Comparison of ENCODE assay signal across 9 cellular contexts in genomic region chr1:25503551-25504426, GRCh38. TPM values are rescaled to one million over a fixed set of nuclear protein-coding genes. Genes with fewer than 3 reads are reported as not detected.
A peak's percentile ranks its signal among the peaks of the same experiment; 100 is the strongest.
DNase-seq lines count a peak whose midpoint lies in the region; ATAC-seq and TF ChIP-seq lines count a peak whose summit lies in the region.
"Had no signal": no experiment of that assay in that cellular context is flagged by ENCODE, and none has a peak within 500 bp of the region (broad histone marks: within the 10 kb centered on the region; RNA-seq: fewer than 3 reads in every experiment).

No MANE protein-coding gene starts in this region.

- no peaks in the 10 kb centered on the region for H3K27me3 ChIP-seq in tibial artery

- TF ChIP-seq CTCF in LNCAP (IDR thresholded peaks at IDR 0.05), result peak; percentile 34; the same call in 1 of the 2 replicates
- TF ChIP-seq CTCF in nephron (IDR thresholded peaks at IDR 0.05; ENCODE audit: unreplicated experiment in 3 of 3), result peak; percentile 39 to 51 (median 41)
- peak; percentile 50 to 55 for TF ChIP-seq CTCF in tibial artery (IDR thresholded peaks at IDR 0.05)

- H3K9me3 ChIP-seq in tibial artery, result no peaks in the 10 kb centered on the region

- H3K4me3 ChIP-seq in tibial artery, result no peak overlapping the region
- H3K4me3 ChIP-seq: SK-N-MC had no signal

- no peak overlapping the region for H3K27ac Mint-ChIP-seq in activated CD4-positive, alpha-beta T cell treated with anti-CD3 and anti-CD28 coated beads, Interleukin-2, amount 10 ng/mL, durations not matched to agents 7 days and 5 days
- H3K27ac Mint-ChIP-seq in nephron, result no peak overlapping the region

- ATAC-seq in HG02588 (IDR thresholded peaks at IDR 0.05; ENCODE audit: unreplicated experiment), result no peak
- ATAC-seq in HG02885 (IDR thresholded peaks at IDR 0.05; ENCODE audit: poor library complexity, unreplicated experiment), result no peak

- H3K4me1 ChIP-seq in tibial artery, result peaks cover 6 to 73% (median 58%) of the 10 kb centered on the region in 4 donors

- H3K36me3 Mint-ChIP-seq in activated CD4-positive, alpha-beta T cell treated with anti-CD3 and anti-CD28 coated beads, Interleukin-2, amount 10 ng/mL, durations not matched to agents 7 days and 5 days (ENCODE audit: low read depth), result peaks cover 5% of the 10 kb centered on the region
- H3K36me3 Mint-ChIP-seq in nephron (ENCODE audit: low read depth), result peaks cover 20% of the 10 kb centered on the region

- peak overlapping the region; percentile 43 to 73 for H3K27ac ChIP-seq in tibial artery
- H3K27ac ChIP-seq: SK-N-MC had no signal

- CTCF ChIA-PET in activated CD4-positive, alpha-beta T cell treated with anti-CD3 and anti-CD28 coated beads, Interleukin-2, amount 10 ng/mL, durations not matched to agents 7 days and 5 days (lab: Charles Lee), result interaction anchor here (0.6 to 1.8 kb wide), 5 partner anchors 9 to 288 kb away, joined by 3 to 5 read pairs (median 3); no protein-coding TSS in a partner anchor

- DNase-seq in DMS153 (lab: John Stamatoyannopoulos, UW) (peak; percentile 37), tibial artery (peak in 1 of 2 donors; percentile 79)
- peak; percentile 80 for DNase-seq in activated CD4-positive, alpha-beta T cell treated with anti-CD3 and anti-CD28 coated beads, Interleukin-2, amount 10 ng/mL, durations not matched to agents 7 days and 5 days
- DNase-seq in effector CD4-positive, alpha-beta T cell, result peak; percentile 64

- POLR2A ChIA-PET in activated CD4-positive, alpha-beta T cell treated with anti-CD3 and anti-CD28 coated beads, Interleukin-2, amount 10 ng/mL, durations not matched to agents 7 days and 5 days (lab: Charles Lee), result no interaction called here

- intact Hi-C loops in tibial artery (cut with DNase I; ENCODE audit: low total_unique reads), result no loop called here

- no peak overlapping the region for H3K4me3 Mint-ChIP-seq in activated CD4-positive, alpha-beta T cell treated with anti-CD3 and anti-CD28 coated beads, Interleukin-2, amount 10 ng/mL, durations not matched to agents 7 days and 5 days
- no peak overlapping the region for H3K4me3 Mint-ChIP-seq in nephron

- no peaks in the 10 kb centered on the region for H3K9me3 Mint-ChIP-seq in activated CD4-positive, alpha-beta T cell treated with anti-CD3 and anti-CD28 coated beads, Interleukin-2, amount 10 ng/mL, durations not matched to agents 7 days and 5 days
- H3K9me3 Mint-ChIP-seq in nephron, result peaks cover 10% of the 10 kb centered on the region

- H3K36me3 ChIP-seq in tibial artery, result peaks cover 0 to 5% (median 0%) of the 10 kb centered on the region in 3 donors

- peaks cover 2% of the 10 kb centered on the region for H3K27me3 Mint-ChIP-seq in activated CD4-positive, alpha-beta T cell treated with anti-CD3 and anti-CD28 coated beads, Interleukin-2, amount 10 ng/mL, durations not matched to agents 7 days and 5 days
- H3K27me3 Mint-ChIP-seq in nephron (ENCODE audit: low read depth), result no peaks in the 10 kb centered on the region

- peaks cover 25% of the 10 kb centered on the region for H3K4me1 Mint-ChIP-seq in activated CD4-positive, alpha-beta T cell treated with anti-CD3 and anti-CD28 coated beads, Interleukin-2, amount 10 ng/mL, durations not matched to agents 7 days and 5 days
- peaks cover 33% of the 10 kb centered on the region for H3K4me1 Mint-ChIP-seq in nephron

RNA-seq across cellular contexts. Expression of gene LDLRAP1, which starts 39.6 kb away (rescaled TPM):
- total RNA-seq in activated CD4-positive, alpha-beta T cell treated with anti-CD3 and anti-CD28 coated beads, Interleukin-2, amount 10 ng/mL, durations not matched to agents 7 days and 5 days, result 10 to 100 TPM; 64.4 to 65.3 TPM
